22 cellular contexts compared by ENCODE assay signal in genomic region chr22:38911434-38911833, GRCh38. TPM values are rescaled to one million over a fixed set of nuclear protein-coding genes. Genes with fewer than 3 reads are reported as not detected.
"Had no signal": no experiment of that assay in that cellular context is flagged by ENCODE, and none has a peak within 500 bp of the region (broad histone marks: within the 10 kb centered on the region; RNA-seq: fewer than 3 reads in every experiment).

No MANE protein-coding gene starts in this region.

- FAIRE-seq: RCC 7860 had no signal

- DNase-seq: Karpas-422, KG1, MG63, NCI-H1092, NCI-H1105 treated with DMSO at 0.1 percent for 48 hours, NCI-H1417 treated with DMSO at 0.1 percent for 48 hours, NCI-H146, NCI-H1694 treated with DMSO at 0.1 percent for 48 hours, NCI-H1930, NCI-H2081, NCI-H2107, NCI-H2227 treated with DMSO at 0.1 percent for 48 hours, NCI-H524, NCI-H526 treated with DMSO at 0.1 percent for 48 hours, NCI-H748 treated with DMSO at 0.1 percent for 48 hours, Right ventricle myocardium superior, RPMI8226, SIG-M5 had no signal

- H3K36me3 ChIP-seq: MG63, SJSA1 had no signal

- H3K9me3 ChIP-seq: MG63 had no signal

- H3K4me1 ChIP-seq: SJSA1 had no signal

- H3K4me3 ChIP-seq: MG63, SJSA1 had no signal

- H3K27ac ChIP-seq: SJSA1 had no signal

RNA-seq across cellular contexts. Expression of gene APOBEC3A, which starts 46.0 kb away (rescaled TPM):
- total RNA-seq: HT1080, NCI-H460, SJSA1 had no signal
